In the genomic region with DNA sequence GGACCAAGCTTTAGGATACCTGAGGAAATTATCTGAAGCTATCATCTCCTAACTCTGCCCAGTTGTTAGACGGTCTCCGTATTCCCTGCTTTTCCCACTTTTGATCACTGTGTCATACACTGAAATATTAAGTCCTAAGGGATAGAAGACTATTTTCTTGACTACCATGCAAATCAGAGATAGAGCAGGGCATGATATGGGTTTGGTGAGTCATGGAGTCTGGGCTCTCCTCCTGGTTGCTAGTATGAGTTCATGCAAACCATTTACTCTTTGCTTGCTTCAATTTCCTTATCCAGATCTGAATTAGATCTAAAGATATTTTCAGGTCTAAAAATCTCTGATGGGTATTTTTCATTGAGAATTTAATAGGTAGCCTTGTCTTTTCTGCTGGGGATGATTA, we compare ENCODE assay signal across 17 cellular contexts. TPM values are rescaled to one million over a fixed set of nuclear protein-coding genes. Genes with fewer than 3 reads are reported as not detected.
DNase-seq lines count a peak whose midpoint lies in the region; ATAC-seq and TF ChIP-seq lines count a peak whose summit lies in the region.
"Had no signal": no experiment of that assay in that cellular context is flagged by ENCODE, and none has a peak within 500 bp of the region (broad histone marks: within the 10 kb centered on the region; RNA-seq: fewer than 3 reads in every experiment).

No MANE protein-coding gene starts in this region.

- H3K27me3 Mint-ChIP-seq in immature natural killer cell (ENCODE audit: low read depth in 3 of 3) = peaks cover 0 to 2% (median 1%) of the 10 kb centered on the region in 3 donors
- H3K27me3 Mint-ChIP-seq: activated T-cell treated with anti-CD3 and anti-CD28 coated beads, Interleukin-2, amount 50 U/mL, for 24 hours; T-helper 17 cell had no signal

- H3K36me3 Mint-ChIP-seq in immature natural killer cell = peaks cover 0 to 9% (median 0%) of the 10 kb centered on the region in 3 donors

- intact Hi-C loops in mucosa of descending colon (cut with DNase I, micrococcal nuclease) = no loop called here

- no peak overlapping the region for H3K27ac ChIP-seq in SJCRH30
- H3K27ac ChIP-seq: PC-9, thyroid gland had no signal

- H3K4me3 Mint-ChIP-seq in immature natural killer cell = no peak overlapping the region
- H3K4me3 Mint-ChIP-seq: activated T-cell treated with anti-CD3 and anti-CD28 coated beads, Interleukin-2, amount 50 U/mL, for 24 hours; T-helper 17 cell had no signal

- no peaks in the 10 kb centered on the region for H3K9me3 Mint-ChIP-seq in immature natural killer cell
- H3K9me3 Mint-ChIP-seq: activated T-cell treated with anti-CD3 and anti-CD28 coated beads, Interleukin-2, amount 50 U/mL, for 24 hours had no signal

- no peaks in the 10 kb centered on the region for H3K27me3 ChIP-seq in SJCRH30
- H3K27me3 ChIP-seq: thyroid gland had no signal

- H3K9me3 ChIP-seq in mucosa of descending colon = no peaks in the 10 kb centered on the region
- H3K9me3 ChIP-seq in SJCRH30 (replicated peaks) = no peaks in the 10 kb centered on the region
- H3K9me3 ChIP-seq: thyroid gland had no signal

- H3K36me3 ChIP-seq in mucosa of descending colon (ENCODE audit: low read depth) = no peaks in the 10 kb centered on the region
- peaks cover 4% of the 10 kb centered on the region; the same call in 1 of the 2 replicates for H3K36me3 ChIP-seq in SJCRH30
- H3K36me3 ChIP-seq: thyroid gland had no signal

- DNase-seq in EL (peak; percentile 57), RKO (ENCODE audit: low spot score) (peak; percentile 12), mucosa of descending colon (no peak), cortex of kidney (lab: John Stamatoyannopoulos, UW) (no peak), SJCRH30 (no peak), immature natural killer cell (no peak)
- no peak for DNase-seq in activated CD4-positive, alpha-beta T cell treated with anti-CD3 and anti-CD28 coated beads for 4 hours
- DNase-seq: activated CD4-positive, alpha-beta T cell treated with anti-CD3 and anti-CD28 coated beads for 48 hours; activated T-cell treated with anti-CD3 and anti-CD28 coated beads, Interleukin-2, amount 50 U/mL, for 24 hours; amniotic stem cell; NCI-H1105; NCI-H510A treated with DMSO at 0.1 percent for 48 hours; PC-9; T-helper 17 cell; thyroid gland had no signal

- H3K4me1 ChIP-seq in mucosa of descending colon (ENCODE audit: low read depth) = no peaks in the 10 kb centered on the region
- no peaks in the 10 kb centered on the region for H3K4me1 ChIP-seq in SJCRH30
- H3K4me1 ChIP-seq: thyroid gland had no signal

- no peak overlapping the region for H3K27ac Mint-ChIP-seq in immature natural killer cell
- H3K27ac Mint-ChIP-seq: activated T-cell treated with anti-CD3 and anti-CD28 coated beads, Interleukin-2, amount 50 U/mL, for 24 hours; T-helper 17 cell had no signal

- ATAC-seq in esophagus mucosa (peak; percentile 48), mucosa of descending colon (peak; percentile 26)
- ATAC-seq: GM12878, T-helper 17 cell had no signal

- no peak for TF ChIP-seq CTCF in mucosa of descending colon (IDR thresholded peaks at IDR 0.05)

- no peaks in the 10 kb centered on the region for H3K4me1 Mint-ChIP-seq in immature natural killer cell

- H3K4me3 ChIP-seq in mucosa of descending colon (no peak overlapping the region), SJCRH30 (no peak overlapping the region)
- H3K4me3 ChIP-seq: GM12878, PC-9, thyroid gland had no signal

RNA-seq across cellular contexts. Expression of a gene that starts 55.0 kb away (rescaled TPM):
- total RNA-seq in esophagus mucosa (75.8 TPM), mucosa of descending colon (100 to 1,000 TPM in 1 of 3 donors, 10 to 100 TPM in 2; 26.9 to 136 (median 28.2) TPM)
- total RNA-seq in SJCRH30 (2014; rRNA removed; shearing (Covaris generic)) = 29.1 and 32.7 TPM in 2 replicates
- 10 to 100 TPM in 1 of 3 donors, 1 to 10 TPM in 2; 6.9 to 23.5 (median 9.0) TPM for polyA plus RNA-seq in immature natural killer cell

Comparison
In these comparisons a context has a peak if more than half of its experiments do, and no peak if none do; other contexts are left out.
1. DNase-seq: peak in EL (single experiment) and RKO (single experiment); none in mucosa of descending colon (0 of 3), cortex of kidney (single experiment), SJCRH30 (0 of 2), immature natural killer cell (0 of 3) and activated CD4-positive, alpha-beta T cell treated with anti-CD3 and anti-CD28 coated beads for 4 hours (0 of 2).